In the genomic region with DNA sequence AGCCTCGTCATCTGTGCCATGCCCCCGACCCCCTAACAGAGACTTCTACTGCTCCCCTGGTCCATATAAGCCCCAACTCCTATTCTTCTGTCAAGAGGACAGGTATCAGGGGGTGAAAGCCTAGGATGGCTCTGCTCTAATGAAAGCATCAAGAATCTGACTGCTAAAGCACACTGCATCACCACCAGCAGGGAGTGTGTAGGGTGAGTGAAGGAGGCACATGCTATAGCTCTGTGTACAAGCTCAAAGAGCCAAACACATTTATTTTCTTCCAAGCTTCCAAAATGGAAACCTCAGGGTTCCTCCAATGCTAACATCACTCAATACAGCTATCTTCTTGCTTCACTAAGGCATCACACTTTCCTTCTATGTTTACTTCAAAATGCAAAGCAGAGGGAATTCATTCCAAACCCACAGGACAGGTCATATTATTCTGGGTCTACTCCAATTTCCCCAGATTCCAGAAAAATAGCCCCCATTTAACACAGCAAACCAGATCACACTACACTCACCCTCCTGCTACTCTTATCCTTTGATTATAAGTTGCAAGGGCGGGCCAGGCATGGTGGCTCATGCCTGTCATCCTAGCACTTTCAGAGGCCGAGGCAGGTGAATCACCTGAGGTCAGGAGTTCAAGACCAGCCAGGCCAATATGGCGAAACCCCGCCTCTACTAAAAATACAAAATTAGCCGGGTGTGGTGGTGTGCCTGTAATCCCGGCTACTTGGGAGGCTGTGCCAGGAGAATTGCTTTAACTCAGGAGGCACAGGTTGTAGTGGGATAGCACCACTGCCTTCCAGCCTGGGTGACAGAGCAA, we compare ENCODE assay signal across 23 cellular contexts. TPM values are rescaled to one million over a fixed set of nuclear protein-coding genes. Genes with fewer than 3 reads are reported as not detected.
DNase-seq lines count a peak whose midpoint lies in the region; ATAC-seq and TF ChIP-seq lines count a peak whose summit lies in the region.
"Had no signal": no experiment of that assay in that cellular context is flagged by ENCODE, and none has a peak within 500 bp of the region (broad histone marks: within the 10 kb centered on the region; RNA-seq: fewer than 3 reads in every experiment).

No MANE protein-coding gene starts in this region.

- H3K9me3 ChIP-seq in AG04450 (ENCODE audit: control insufficient read depth, insufficient read depth, low read length): no peaks in the 10 kb centered on the region
- H3K9me3 ChIP-seq in mammary epithelial cell (replicated peaks; ENCODE audit: insufficient read depth, low read length): no peaks in the 10 kb centered on the region
- H3K9me3 ChIP-seq: SJSA1, vagina had no signal

- ATAC-seq in GM23338 (no peak), natural killer cell (peak in 1 of 3 donors; percentile 23), GM18867 (IDR thresholded peaks at IDR 0.05; ENCODE audit: unreplicated experiment) (no peak)
- ATAC-seq: left lobe of liver had no signal

- DNase-seq in AG04450 (ENCODE audit: low read depth, low spot score): no peak
- no peak for DNase-seq in GM23338 (ENCODE audit: low spot score)
- peak; percentile 27 for DNase-seq in mammary epithelial cell
- DNase-seq in natural killer cell: no peak
- no peak for DNase-seq in DMS53 treated with DMSO at 0.1 percent for 48 hours (lab: John Stamatoyannopoulos, UW; ENCODE audit: unreplicated experiment)
- DNase-seq in nucleus accumbens (lab: John Stamatoyannopoulos, UW): no peak
- DNase-seq in AG08395 (ENCODE audit: low spot score): no peak
- DNase-seq: activated CD4-positive, alpha-beta T cell treated with anti-CD3 and anti-CD28 coated beads for 1 hour; activated CD8-positive, alpha-beta memory T cell treated with anti-CD3 and anti-CD28 coated beads, Interleukin-2, amount 50 U/mL, for 4 hours; activated naive CD4-positive, alpha-beta T cell treated with Interleukin-2 at 50 U/mL for 16 hours; GDM1; Kasumi-1; NCI-H1105 treated with DMSO at 0.1 percent for 48 hours; NCI-H526 treated with DMSO at 0.1 percent for 48 hours; small intestine; stimulated activated CD4-positive, alpha-beta T cell treated with anti-CD3 and anti-CD28 coated beads, Interleukin-4, amount 100 ng/mL, for 1 hour had no signal

- H3K27ac ChIP-seq in AG04450 (ENCODE audit: low read depth, low read length) (peak overlapping the region; percentile 13), GM23338 (ENCODE audit: low read depth) (no peak overlapping the region; the same call in none of the 2 replicates), mammary epithelial cell (ENCODE audit: insufficient read depth, low read depth, low read length) (no peak overlapping the region)
- H3K27ac ChIP-seq: SJSA1, vagina had no signal

- H3K27me3 Mint-ChIP-seq in GM23338 (ENCODE audit: insufficient read depth, low read depth, poor library complexity) (no peaks in the 10 kb centered on the region), natural killer cell (ENCODE audit: low read depth in 2 of 2) (no peaks in the 10 kb centered on the region)

- intact Hi-C loops in mammary epithelial cell (cut with micrococcal nuclease): loop anchor here (5.0 kb wide), 1 partner anchor 34 kb away; the partner anchor contains the start of gene RHEB
- intact Hi-C loops in natural killer cell (cut with micrococcal nuclease): loop anchor here (5.0 kb wide), 1 partner anchor 34 kb away; the partner anchor contains the start of gene RHEB

- H3K36me3 Mint-ChIP-seq in GM23338 (ENCODE audit: low read depth): peaks cover 67% of the 10 kb centered on the region
- H3K36me3 Mint-ChIP-seq in natural killer cell: no peaks in the 10 kb centered on the region

- WGBS in mammary epithelial cell (ENCODE audit: low coverage, missing lambda C conversion rate): 69% methylated on average over 8 of the region's 8 CpGs

- CTCF ChIA-PET in AG04450 (lab: Charles Lee): interaction anchor here (1.8 kb wide), 1 partner anchor 276 kb away, joined by 6 read pairs; no protein-coding TSS in a partner anchor
- CTCF ChIA-PET in mammary epithelial cell (lab: Charles Lee; ENCODE audit: low non-redundant PET): no interaction called here

- dilution Hi-C loops in mammary epithelial cell (cut with HindIII; ENCODE audit: low sequenced_read_pairs): no loop called here

- no peaks in the 10 kb centered on the region for H3K9me2 ChIP-seq in GM23338 (ENCODE audit: insufficient read depth)

- no peaks in the 10 kb centered on the region for H3K9me3 Mint-ChIP-seq in GM23338
- H3K9me3 Mint-ChIP-seq in natural killer cell: no peaks in the 10 kb centered on the region

- H3K4me3 ChIP-seq in AG04450 (ENCODE audit: low read depth, low read length) (no peak overlapping the region), GM23338 (no peak overlapping the region), mammary epithelial cell (replicated peaks in 1 of 3; ENCODE audit: insufficient read depth in 1 of 3, low read depth in 2 of 3, low read length in 3 of 3) (no peak overlapping the region)
- H3K4me3 ChIP-seq: SJSA1, vagina had no signal

- no peak overlapping the region for H3K4me2 ChIP-seq in GM23338
- no peak overlapping the region for H3K4me2 ChIP-seq in mammary epithelial cell (ENCODE audit: insufficient read depth, low read depth, low read length)

- H3K27ac Mint-ChIP-seq in GM23338: 0 out of 2 replicates have a peak overlapping the region, but pooled peaks have one; percentile 3
- peak overlapping the region; percentile 68 to 81 for H3K27ac Mint-ChIP-seq in natural killer cell

- POLR2A ChIA-PET in AG04450 (lab: Yijun Ruan, JAX): no interaction called here

- H3K4me3 Mint-ChIP-seq in GM23338: no peak overlapping the region
- no peak overlapping the region for H3K4me3 Mint-ChIP-seq in natural killer cell

- H2AFZ ChIP-seq in GM23338: no peak overlapping the region
- no peak overlapping the region for H2AFZ ChIP-seq in mammary epithelial cell (ENCODE audit: low read depth, low read length)

- H3K79me2 ChIP-seq in GM23338 (replicated peaks; ENCODE audit: insufficient read depth) (peaks cover 96% of the 10 kb centered on the region), mammary epithelial cell (ENCODE audit: insufficient read depth, low read length) (peaks cover 94% of the 10 kb centered on the region)

- peaks cover 5% of the 10 kb centered on the region; the same call in 1 of the 2 replicates for H3F3A ChIP-seq in GM23338 (replicated peaks; ENCODE audit: low read depth)

- H3K4me1 ChIP-seq in GM23338 (ENCODE audit: insufficient read depth): peaks cover 17% of the 10 kb centered on the region
- H3K4me1 ChIP-seq in mammary epithelial cell (ENCODE audit: insufficient read depth, low read length): peaks cover 19% of the 10 kb centered on the region

- peaks cover 31% of the 10 kb centered on the region for H4K20me1 ChIP-seq in GM23338 (replicated peaks; ENCODE audit: insufficient read depth)
- H4K20me1 ChIP-seq in mammary epithelial cell (ENCODE audit: insufficient read depth, low read length): no peaks in the 10 kb centered on the region

- peaks cover 9% of the 10 kb centered on the region for H3K36me3 ChIP-seq in GM23338 (ENCODE audit: insufficient read depth)
- peaks cover 17% of the 10 kb centered on the region for H3K36me3 ChIP-seq in mammary epithelial cell (ENCODE audit: insufficient read depth, low read length)

- in situ Hi-C loops in mammary epithelial cell (cut with MboI; ENCODE audit: low sequenced_read_pairs in 2 of 2): no loop called here

- peaks cover 24% of the 10 kb centered on the region for H3K4me1 Mint-ChIP-seq in GM23338
- H3K4me1 Mint-ChIP-seq in natural killer cell: peaks cover 49 to 57% of the 10 kb centered on the region in 2 donors

- no peak overlapping the region for H3K9ac ChIP-seq in mammary epithelial cell (ENCODE audit: insufficient read depth, low read length)

- no peak for TF ChIP-seq CTCF in AG04450 (IDR thresholded peaks at IDR 0.05; ENCODE audit: low read depth, low read length)
- TF ChIP-seq CTCF in GM23338 (conservative IDR thresholded peaks at IDR 0.05; ENCODE audit: low read depth in 2 of 2): no peak
- no peak for TF ChIP-seq CTCF in mammary epithelial cell (conservative IDR thresholded peaks at IDR 0.05 in 1 of 2, IDR thresholded peaks at IDR 0.05 in 1 of 2; ENCODE audit: extremely low read depth in 1 of 2, insufficient read depth in 1 of 2, low read depth in 1 of 2, low read length in 2 of 2)
- no peak for TF ChIP-seq CTCF in natural killer cell (IDR thresholded peaks at IDR 0.05)

- no peaks in the 10 kb centered on the region for H3K27me3 ChIP-seq in AG04450 (ENCODE audit: control insufficient read depth, insufficient read depth, low read length)
- H3K27me3 ChIP-seq in GM23338 (ENCODE audit: insufficient read depth): no peaks in the 10 kb centered on the region
- no peaks in the 10 kb centered on the region for H3K27me3 ChIP-seq in mammary epithelial cell (ENCODE audit: insufficient read depth, low read length)
- H3K27me3 ChIP-seq: SJSA1, vagina had no signal

- no TSS peak for BruUV-seq in mammary epithelial cell (replicated peaks; lab: Mats Ljungman, UMichigan)

RNA-seq across cellular contexts. Expression of gene RHEB, which starts 36.6 kb away (rescaled TPM):
- polyA plus RNA-seq in AG04450 (2011; rRNA removed) (108 and 154 TPM in 2 replicates), GM23338 (2016; fragmentation: Nextera tagmentation; extraction: Ambion mirVana) (209 and 239 TPM in 2 replicates), mammary epithelial cell (56.0 TPM)
- polyA minus RNA-seq in AG04450 (2011; rRNA and poly(A)+ RNA removed): 14.9 and 28.2 TPM in 2 replicates
- 94.0 and 101 TPM in 2 replicates for total RNA-seq in GM23338 (2014; rRNA removed; shearing (Covaris generic))
- total RNA-seq in mammary epithelial cell (100 to 1,000 TPM in 1 of 2 donors, 10 to 100 TPM in 1; 57.3 to 105 TPM), natural killer cell (10 to 100 TPM; 51.0 to 63.3 (median 63.3) TPM)
- polyA minus RNA-seq in mammary epithelial cell: 93.7 TPM

RNA-seq across cellular contexts. Expression of gene CRYGN, which starts 43.1 kb away (rescaled TPM):
- not detected in 2 replicates for polyA plus RNA-seq in AG04450 (2011; rRNA removed)
- polyA minus RNA-seq in AG04450 (2011; rRNA and poly(A)+ RNA removed): not detected in 2 replicates
- total RNA-seq in GM23338 (2014; rRNA removed; shearing (Covaris generic)): 0.59 and 1.1 TPM in 2 replicates
- 1.4 and 1.5 TPM in 2 replicates for polyA plus RNA-seq in GM23338 (2016; fragmentation: Nextera tagmentation; extraction: Ambion mirVana)
- total RNA-seq in mammary epithelial cell: not detected
- polyA plus RNA-seq in mammary epithelial cell: not detected
- polyA minus RNA-seq in mammary epithelial cell: not detected
- total RNA-seq in natural killer cell: not detected
- total RNA-seq: astrocyte, endothelial cell of umbilical vein, HT1080, left lobe of liver, SJSA1, vagina had no signal
- polyA plus RNA-seq: endothelial cell of umbilical vein had no signal
